In genomic region chrX:10157032-10157341, GRCh38 we compare ENCODE assay signal across 9 cellular contexts. TPM values are rescaled to one million over a fixed set of nuclear protein-coding genes. Genes with fewer than 3 reads are reported as not detected.
A peak's percentile ranks its signal among the peaks of the same experiment; 100 is the strongest.
DNase-seq lines count a peak whose midpoint lies in the region; ATAC-seq and TF ChIP-seq lines count a peak whose summit lies in the region.
"Had no signal": no experiment of that assay in that cellular context is flagged by ENCODE, and none has a peak within 500 bp of the region (broad histone marks: within the 10 kb centered on the region; RNA-seq: fewer than 3 reads in every experiment).

No MANE protein-coding gene starts in this region.

- H3K9me2 ChIP-seq in OCI-LY1 (ENCODE audit: low read depth, low read length) = no peaks in the 10 kb centered on the region

- peak overlapping the region; percentile 87 for H3K27ac ChIP-seq in OCI-LY1 (ENCODE audit: low read depth, low read length, poor library complexity, severe bottlenecking)
- peak overlapping the region; percentile 43 for H3K27ac ChIP-seq in neuronal stem cell (replicated peaks; ENCODE audit: low read length)

- H3K23ac ChIP-seq in neuronal stem cell (ENCODE audit: low read depth, low read length, poor library complexity) = no peak overlapping the region

- TF ChIP-seq CTCF in BE2C (IDR thresholded peaks at IDR 0.05; ENCODE audit: low read depth, low read length) (no peak), OCI-LY1 (IDR thresholded peaks at IDR 0.05; ENCODE audit: low read length) (no peak), endothelial cell (IDR thresholded peaks at IDR 0.05; ENCODE audit: unreplicated experiment) (no peak), GM10266 (IDR thresholded peaks at IDR 0.05; ENCODE audit: control insufficient read depth, insufficient read depth, low read depth, missing control alignments) (no peak)

- WGBS in neuronal stem cell (ENCODE audit: extremely low coverage in 2 of 2, insufficient read length in 2 of 2, insufficient replicate concordance in 1 of 2), 2 donors = no CpG with 5 or more reads among the region's 7 CpGs

- no peak overlapping the region for H3K4ac ChIP-seq in neuronal stem cell (ENCODE audit: low read length)

- no peaks in the 10 kb centered on the region for H3K4me1 ChIP-seq in BE2C
- H3K4me1 ChIP-seq in OCI-LY1 (ENCODE audit: insufficient read depth, low read length, severe bottlenecking) = peaks cover 46% of the 10 kb centered on the region
- peaks cover 0 to 2% of the 10 kb centered on the region in 2 donors for H3K4me1 ChIP-seq in neuronal stem cell (ENCODE audit: control insufficient read depth in 2 of 2, insufficient read depth in 1 of 2, low read depth in 1 of 2, low read length in 2 of 2)

- no peak overlapping the region for H4K8ac ChIP-seq in neuronal stem cell (ENCODE audit: low read depth, low read length)

- H2BK120ac ChIP-seq in neuronal stem cell (ENCODE audit: low read depth, low read length) = no peak overlapping the region

- H2AFZ ChIP-seq in OCI-LY1 (ENCODE audit: low read length) = 0 out of 2 replicates have a peak overlapping the region, but pooled peaks have one; percentile 31
- H2AFZ ChIP-seq in neuronal stem cell (ENCODE audit: low read length) = peak overlapping the region; percentile 87

- peaks cover 4% of the 10 kb centered on the region for H3K27me3 Mint-ChIP-seq in endothelial cell (ENCODE audit: unreplicated experiment)

- no peaks in the 10 kb centered on the region for H4K20me1 ChIP-seq in OCI-LY1 (ENCODE audit: insufficient read depth, low read length)

- peak overlapping the region; percentile 91 for H3K4me2 ChIP-seq in OCI-LY1 (ENCODE audit: low read length)
- no peak overlapping the region for H3K4me2 ChIP-seq in neuronal stem cell (ENCODE audit: insufficient read depth, low read length, poor library complexity, severe bottlenecking)

- no peak overlapping the region for H2BK5ac ChIP-seq in neuronal stem cell (ENCODE audit: low read length)

- H3K9me3 ChIP-seq in BE2C (no peaks in the 10 kb centered on the region), OCI-LY1 (ENCODE audit: low read length) (no peaks in the 10 kb centered on the region), neuronal stem cell (replicated peaks in 1 of 2; ENCODE audit: control insufficient read depth in 2 of 2, insufficient read depth in 1 of 2, low read depth in 1 of 2, low read length in 2 of 2) (no peaks in the 10 kb centered on the region)

- H3K4me3 ChIP-seq in BE2C (ENCODE audit: low read depth, low read length) (peak overlapping the region; percentile 50), OCI-LY1 (ENCODE audit: low read depth, low read length, poor library complexity, severe bottlenecking) (peak overlapping the region; percentile 63), neuronal stem cell (ENCODE audit: low read length in 2 of 2) (peak overlapping the region in 1 of 2 donors; percentile 43)

- no peak overlapping the region for H3K14ac ChIP-seq in neuronal stem cell (ENCODE audit: low read length)

- no peaks in the 10 kb centered on the region for H3F3A ChIP-seq in OCI-LY1 (ENCODE audit: insufficient read depth, low read length)

- no peak overlapping the region for H2BK15ac ChIP-seq in neuronal stem cell (ENCODE audit: low read length)

- DNase-seq in BE2C (no peak), endothelial cell (ENCODE audit: low spot score) (no peak), neuronal stem cell (ENCODE audit: low spot score) (no peak), OCI-M1 (lab: John Stamatoyannopoulos, UW) (no peak), SIG-M5 (lab: John Stamatoyannopoulos, UW) (no peak), GM10266 (ENCODE audit: extremely low spot score) (no peak)

- ATAC-seq in HG02798 (IDR thresholded peaks at IDR 0.05; ENCODE audit: poor library complexity, unreplicated experiment) = no peak

- H3K4me1 Mint-ChIP-seq in endothelial cell (ENCODE audit: unreplicated experiment) = peaks cover 16% of the 10 kb centered on the region
- H3K4me1 Mint-ChIP-seq: central memory CD8-positive, alpha-beta T cell had no signal

- peak overlapping the region; percentile 87 for H3K27ac Mint-ChIP-seq in endothelial cell (ENCODE audit: unreplicated experiment)

- no peaks in the 10 kb centered on the region for H3K79me1 ChIP-seq in neuronal stem cell (ENCODE audit: low read depth, low read length)

- peak overlapping the region; percentile 93 for H3K4me3 Mint-ChIP-seq in endothelial cell (ENCODE audit: unreplicated experiment)
- H3K4me3 Mint-ChIP-seq: central memory CD8-positive, alpha-beta T cell had no signal

- no peak overlapping the region for H2AK5ac ChIP-seq in neuronal stem cell (ENCODE audit: low read depth, low read length)

- H3K27me3 ChIP-seq in BE2C = no peaks in the 10 kb centered on the region
- H3K27me3 ChIP-seq in OCI-LY1 (ENCODE audit: insufficient read depth, low read length) = no peaks in the 10 kb centered on the region
- peaks cover 0 to 2% (median 0%) of the 10 kb centered on the region in 3 experiments for H3K27me3 ChIP-seq in neuronal stem cell (ENCODE audit: control insufficient read depth in 3 of 3, insufficient read depth in 3 of 3, low read depth in 1 of 3, low read length in 3 of 3)

- peak overlapping the region; percentile 72 for H3K9ac ChIP-seq in OCI-LY1 (ENCODE audit: low read length)
- no peak overlapping the region for H3K9ac ChIP-seq in neuronal stem cell (ENCODE audit: low read depth, low read length, poor library complexity)

- H3K36me3 ChIP-seq in BE2C = no peaks in the 10 kb centered on the region
- H3K36me3 ChIP-seq in OCI-LY1 (ENCODE audit: insufficient read depth, low read length) = no peaks in the 10 kb centered on the region
- no peaks in the 10 kb centered on the region for H3K36me3 ChIP-seq in neuronal stem cell (replicated peaks in 1 of 2; ENCODE audit: control insufficient read depth in 2 of 2, insufficient read depth in 2 of 2, low read length in 2 of 2)

- H2BK12ac ChIP-seq in neuronal stem cell (ENCODE audit: low read length) = no peak overlapping the region

- no peaks in the 10 kb centered on the region for H3K9me3 Mint-ChIP-seq in endothelial cell (ENCODE audit: unreplicated experiment)
- H3K9me3 Mint-ChIP-seq: central memory CD8-positive, alpha-beta T cell had no signal

- no peak overlapping the region for H4K91ac ChIP-seq in neuronal stem cell (ENCODE audit: low read depth, low read length, poor library complexity)

- peaks cover 8% of the 10 kb centered on the region for H3K36me3 Mint-ChIP-seq in endothelial cell (ENCODE audit: low read depth, unreplicated experiment)

- no peak overlapping the region for H3K18ac ChIP-seq in neuronal stem cell (ENCODE audit: low read length)

- no peaks in the 10 kb centered on the region for H3K79me2 ChIP-seq in OCI-LY1 (ENCODE audit: insufficient read depth, low read length)

RNA-seq across cellular contexts. Expression of gene CLCN4, which starts 0.2 kb away (rescaled TPM):
- 9.4 TPM for polyA plus RNA-seq in BE2C (2012; ENCODE audit: insufficient read depth, insufficient read length, low read depth)
- total RNA-seq in endothelial cell (ENCODE audit: unreplicated experiment) = 23.1 TPM
- 4.4 TPM for polyA plus RNA-seq in neuronal stem cell (2013, experiment 1 of 2)
- 4.3 TPM for polyA plus RNA-seq in neuronal stem cell (2013, experiment 2 of 2)
